8 cellular contexts compared by ENCODE assay signal in the genomic region with DNA sequence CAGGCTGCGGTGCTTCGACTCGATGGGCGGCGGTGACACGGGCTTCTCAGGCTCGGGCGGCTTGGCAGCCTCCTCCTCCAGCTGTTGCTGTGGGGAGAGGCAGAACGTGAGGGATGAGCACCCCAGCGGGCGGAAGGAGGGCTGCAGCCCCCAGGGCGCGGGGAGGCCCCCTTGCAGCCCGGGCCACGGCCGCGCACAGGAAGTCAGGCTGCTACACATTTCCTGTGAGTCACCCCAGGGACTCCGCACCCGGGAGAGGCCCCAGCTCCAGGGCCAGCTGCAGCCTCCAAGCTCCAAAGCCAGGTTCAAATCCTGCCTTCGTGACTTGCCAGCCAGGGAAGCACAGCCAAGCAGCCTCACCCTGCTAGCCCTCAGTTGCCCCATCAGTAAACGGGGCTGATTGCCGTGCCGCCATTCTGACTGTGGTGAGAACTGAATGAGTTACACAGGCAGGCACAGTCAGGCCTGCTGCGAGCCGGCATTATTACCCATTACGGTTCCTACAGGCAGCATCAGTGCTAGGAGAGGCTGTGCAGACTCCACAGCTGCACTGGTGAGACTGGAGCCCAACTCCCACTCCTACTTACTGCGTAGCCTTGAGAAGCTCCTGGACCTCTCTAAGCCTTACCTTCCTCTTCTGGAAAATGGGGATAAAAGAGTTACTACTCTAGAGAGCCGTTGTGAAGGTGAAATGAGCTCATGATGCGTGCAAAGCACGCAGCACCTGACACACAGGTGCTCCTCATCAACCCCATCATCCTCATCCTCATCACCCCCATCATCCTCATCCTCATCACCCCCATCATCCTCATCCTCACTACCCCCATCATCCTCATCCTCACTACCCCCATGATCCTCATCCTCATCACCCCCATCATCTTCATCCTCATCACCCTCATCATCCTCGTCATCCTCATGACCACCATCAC.
A peak's percentile ranks its signal among the peaks of the same experiment; 100 is the strongest.
DNase-seq lines count a peak whose midpoint lies in the region; ATAC-seq and TF ChIP-seq lines count a peak whose summit lies in the region.

No MANE protein-coding gene starts in this region.

- H3K9me3 ChIP-seq in CD8-positive, alpha-beta T cell (ENCODE audit: low read length), result no peaks in the 10 kb centered on the region

- no peaks in the 10 kb centered on the region for H3K27me3 Mint-ChIP-seq in CD8-positive, alpha-beta T cell (ENCODE audit: low read depth)

- DNase-seq in CD8-positive, alpha-beta T cell, result peak; percentile 81 to 94 (median 88)
- DNase-seq in HT1080 (ENCODE audit: low read depth), result peak; percentile 98
- DNase-seq in activated CD4-positive, alpha-beta T cell treated with anti-CD3 and anti-CD28 coated beads for 24 hours (ENCODE audit: low read depth in 2 of 2), result peak; percentile 72 to 74
- peak; percentile 75 for DNase-seq in effector CD8-positive, alpha-beta T cell (lab: John Stamatoyannopoulos, UW)
- peak; percentile 90 for DNase-seq in stimulated activated CD4-positive, alpha-beta T cell treated with anti-CD3 and anti-CD28 coated beads, Interleukin-15, amount 100 ng/mL, for 24 hours
- no peak for DNase-seq in NCI-H510A treated with DMSO at 0.1 percent for 48 hours (lab: John Stamatoyannopoulos, UW)
- no peak for DNase-seq in mesenteric fat pad (ENCODE audit: low spot score)

- H3K4me3 ChIP-seq in CD8-positive, alpha-beta T cell (ENCODE audit: low read depth, low read length), result peak overlapping the region; percentile 62

- peaks cover 47% of the 10 kb centered on the region for H3K4me1 Mint-ChIP-seq in CD8-positive, alpha-beta T cell (ENCODE audit: low read depth)

- no peaks in the 10 kb centered on the region for H3K36me3 ChIP-seq in CD8-positive, alpha-beta T cell (ENCODE audit: insufficient read depth, low read length)

- TF ChIP-seq CTCF in CD8-positive, alpha-beta T cell (IDR thresholded peaks at IDR 0.05), result peak; percentile 68

- H3K36me3 Mint-ChIP-seq in CD8-positive, alpha-beta T cell, result peaks cover 46% of the 10 kb centered on the region

- H3K4me3 Mint-ChIP-seq in CD8-positive, alpha-beta T cell, result peak overlapping the region; percentile 78

- peak overlapping the region; percentile 49 for H3K27ac ChIP-seq in CD8-positive, alpha-beta T cell (ENCODE audit: low read depth, low read length)

- no peaks in the 10 kb centered on the region for H3K27me3 ChIP-seq in CD8-positive, alpha-beta T cell (ENCODE audit: insufficient read depth, low read length)

- peak overlapping the region; percentile 91 for H3K27ac Mint-ChIP-seq in CD8-positive, alpha-beta T cell

- intact Hi-C loops in CD8-positive, alpha-beta T cell (cut with DNase I, micrococcal nuclease), result loop anchor here (1.0 to 10.0 kb wide), 11 partner anchors 9 to 754 kb away; a partner anchor contains a TSS

- peaks cover 25% of the 10 kb centered on the region for H3K4me1 ChIP-seq in CD8-positive, alpha-beta T cell (ENCODE audit: insufficient read depth, low read length)

- CTCF ChIA-PET in CD8-positive, alpha-beta T cell (lab: Charles Lee), result interaction anchor here (0.6 to 2.5 kb wide), 8 partner anchors 8 to 430 kb away, joined by 3 to 26 read pairs (median 4); no protein-coding TSS in a partner anchor

- peaks cover 6% of the 10 kb centered on the region for H3K9me3 Mint-ChIP-seq in CD8-positive, alpha-beta T cell

- POLR2A ChIA-PET in CD8-positive, alpha-beta T cell (lab: Charles Lee), result interaction anchor here (1.1 to 2.2 kb wide), 3 partner anchors 10 to 99 kb away, joined by 3 to 20 read pairs (median 3); no protein-coding TSS in a partner anchor

- peak; percentile 95 for ATAC-seq in CD8-positive, alpha-beta T cell
- peak; percentile 95 for ATAC-seq in GM19467 (IDR thresholded peaks at IDR 0.05; ENCODE audit: unreplicated experiment)

Comparison
In these comparisons a context has a peak if more than half of its experiments do, and no peak if none do; other contexts are left out.
1. DNase-seq: peak in CD8-positive, alpha-beta T cell (7 of 7), HT1080 (single experiment), activated CD4-positive, alpha-beta T cell treated with anti-CD3 and anti-CD28 coated beads for 24 hours (2 of 2), effector CD8-positive, alpha-beta T cell (single experiment) and stimulated activated CD4-positive, alpha-beta T cell treated with anti-CD3 and anti-CD28 coated beads, Interleukin-15, amount 100 ng/mL, for 24 hours (single experiment); none in NCI-H510A treated with DMSO at 0.1 percent for 48 hours (single experiment) and mesenteric fat pad (single experiment).